ENCODE assay signal across 35 cellular contexts in genomic region chr5:127796207-127796606, GRCh38.
"Had no signal": no experiment of that assay in that cellular context is flagged by ENCODE, and none has a peak within 500 bp of the region (broad histone marks: within the 10 kb centered on the region; RNA-seq: fewer than 3 reads in every experiment).

No MANE protein-coding gene starts in this region.

- DNase-seq: activated B cell treated with CpG ODN at 0.5 μM for 24 hours; activated CD4-positive, alpha-beta memory T cell treated with anti-CD3 and anti-CD28 coated beads for 36 hours; activated CD4-positive, alpha-beta T cell treated with anti-CD3 and anti-CD28 coated beads for 4 hours; activated CD4-positive, alpha-beta T cell treated with anti-CD3 and anti-CD28 coated beads, Interleukin-2, amount 10 ng/mL, durations not matched to agents 24 days and 14 days; activated CD4-positive, alpha-beta T cell treated with anti-CD3 and anti-CD28 coated beads, Interleukin-2, amount 50 U/mL, for 1 hour; activated CD4-positive, alpha-beta T cell treated with anti-CD3 and anti-CD28 coated beads, Interleukin-2, amount 50 U/mL, for 4 hours; activated CD4-positive, CD25-positive, alpha-beta regulatory T cell treated with anti-CD3 and anti-CD28 coated beads, Interleukin-2, amount 50 U/mL, for 72 hours; activated CD8-positive, alpha-beta memory T cell treated with anti-CD3 and anti-CD28 coated beads, Interleukin-2, amount 50 U/mL, for 4 hours; activated CD8-positive, alpha-beta T cell treated with anti-CD3 and anti-CD28 coated beads for 36 hours; activated effector memory CD4-positive, alpha-beta T cell treated with anti-CD3 and anti-CD28 coated beads, Interleukin-2, amount 50 U/mL, for 16 hours; activated gamma-delta T cell treated with Interleukin-2 at 50 U/mL for 16 hours; activated naive CD4-positive, alpha-beta T cell; activated naive CD4-positive, alpha-beta T cell treated with anti-CD3 and anti-CD28 coated beads for 36 hours; activated naive CD4-positive, alpha-beta T cell treated with anti-CD3 and anti-CD28 coated beads, Interleukin-2, amount 50 U/mL, for 16 hours; activated naive CD8-positive, alpha-beta T cell treated with anti-CD3 and anti-CD28 coated beads for 36 hours; activated T-cell treated with anti-CD3 and anti-CD28 coated beads for 4 hours; activated T-cell treated with anti-CD3 and anti-CD28 coated beads, Interleukin-2, amount 50 U/mL, for 1 hour; activated T-cell treated with anti-CD3 and anti-CD28 coated beads, Interleukin-2, amount 50 U/mL, for 4 hours; activated T-cell treated with anti-CD3 and anti-CD28 coated beads, Interleukin-2, amount 50 U/mL, for 72 hours; adrenal gland; amniotic stem cell; aorta; body of pancreas; brain microvascular endothelial cell; central memory CD4-positive, alpha-beta T cell; T-helper 1 cell; T-helper 2 cell; T-helper 9 cell had no signal

- H3K27me3 Mint-ChIP-seq: activated CD4-positive, alpha-beta memory T cell treated with anti-CD3 and anti-CD28 coated beads for 36 hours; activated naive CD8-positive, alpha-beta T cell treated with anti-CD3 and anti-CD28 coated beads for 36 hours; activated T-helper 17 cell treated with anti-CD3 and anti-CD28 coated beads, Interleukin-2, amount 50 U/mL, for 72 hours had no signal

- H3K27ac ChIP-seq: adrenal gland, body of pancreas, brain microvascular endothelial cell, breast epithelium, VCaP had no signal

- H3K36me3 Mint-ChIP-seq: activated CD4-positive, alpha-beta memory T cell treated with anti-CD3 and anti-CD28 coated beads for 36 hours; activated naive CD8-positive, alpha-beta T cell treated with anti-CD3 and anti-CD28 coated beads for 36 hours had no signal

- H3K27ac Mint-ChIP-seq: activated B cell treated with CpG ODN at 0.5 μM for 24 hours; activated CD4-positive, alpha-beta memory T cell treated with anti-CD3 and anti-CD28 coated beads for 36 hours; activated CD4-positive, alpha-beta T cell treated with anti-CD3 and anti-CD28 coated beads, Interleukin-2, amount 10 ng/mL, durations not matched to agents 24 days and 14 days; activated CD8-positive, alpha-beta T cell treated with anti-CD3 and anti-CD28 coated beads for 36 hours; activated naive CD4-positive, alpha-beta T cell treated with anti-CD3 and anti-CD28 coated beads for 36 hours; activated naive CD4-positive, alpha-beta T cell treated with anti-CD3 and anti-CD28 coated beads, Interleukin-2, amount 50 U/mL, for 72 hours; activated naive CD8-positive, alpha-beta T cell treated with anti-CD3 and anti-CD28 coated beads for 36 hours; activated T-cell treated with anti-CD3 and anti-CD28 coated beads, Interleukin-2, amount 50 U/mL, for 72 hours; activated T-helper 1 cell treated with anti-CD3 and anti-CD28 coated beads, Interleukin-12 subunit alpha, Interleukin-12 subunit beta, Interleukin-2, Interleukin-4 antibody, amounts not matched to agents 30 ng/mL and 10 ng/mL and 1 ng/mL, durations not matched to agents 14 hours and 24 hours and 36 hours; activated T-helper 17 cell treated with anti-CD3 and anti-CD28 coated beads, Interleukin-2, amount 50 U/mL, for 72 hours; T-helper 1 cell treated with Interleukin-12 subunit alpha and Interleukin-12 subunit beta and Interleukin-4 antibody, amounts not matched to agents 30 μg/mL and 1 μg/mL, for 36 hours; T-helper 2 cell treated with Interferon-gamma antibody and Interleukin-4, amounts not matched to agents 5 μg/mL and 100 μg/mL, for 36 hours had no signal

- ATAC-seq: activated CD8-positive, alpha-beta T cell treated with anti-CD3 and anti-CD28 coated beads for 36 hours; activated naive CD4-positive, alpha-beta T cell treated with anti-CD3 and anti-CD28 coated beads, Interleukin-2, amount 50 U/mL, for 72 hours; activated T-cell treated with anti-CD3 and anti-CD28 coated beads, Interleukin-2, amount 50 U/mL, for 4 hours; activated T-cell treated with anti-CD3 and anti-CD28 coated beads, Interleukin-2, amount 50 U/mL, for 72 hours; activated T-helper 17 cell treated with anti-CD3 and anti-CD28 coated beads, Interleukin-2, amount 50 U/mL, for 72 hours; body of pancreas had no signal

- H3K4me1 ChIP-seq: adrenal gland, body of pancreas, breast epithelium had no signal

- H3K4me1 Mint-ChIP-seq: activated B cell treated with CpG ODN at 0.5 μM for 24 hours; activated CD4-positive, alpha-beta T cell treated with anti-CD3 and anti-CD28 coated beads, Interleukin-2, amount 10 ng/mL, durations not matched to agents 24 days and 14 days; activated naive CD8-positive, alpha-beta T cell treated with anti-CD3 and anti-CD28 coated beads for 36 hours; activated T-helper 17 cell treated with anti-CD3 and anti-CD28 coated beads, Interleukin-2, amount 50 U/mL, for 72 hours had no signal

- H3K4me3 ChIP-seq: adrenal gland, body of pancreas, breast epithelium had no signal

- H3K4me3 Mint-ChIP-seq: activated B cell treated with CpG ODN at 0.5 μM for 24 hours; activated CD4-positive, alpha-beta memory T cell treated with anti-CD3 and anti-CD28 coated beads for 36 hours; activated CD4-positive, alpha-beta T cell treated with anti-CD3 and anti-CD28 coated beads, Interleukin-2, amount 10 ng/mL, durations not matched to agents 24 days and 14 days; activated CD8-positive, alpha-beta T cell treated with anti-CD3 and anti-CD28 coated beads for 36 hours; activated naive CD4-positive, alpha-beta T cell treated with anti-CD3 and anti-CD28 coated beads for 36 hours; activated naive CD8-positive, alpha-beta T cell treated with anti-CD3 and anti-CD28 coated beads for 36 hours; activated T-cell treated with anti-CD3 and anti-CD28 coated beads, Interleukin-2, amount 50 U/mL, for 4 hours; activated T-cell treated with anti-CD3 and anti-CD28 coated beads, Interleukin-2, amount 50 U/mL, for 72 hours; activated T-helper 1 cell treated with anti-CD3 and anti-CD28 coated beads, Interleukin-12 subunit alpha, Interleukin-12 subunit beta, Interleukin-2, Interleukin-4 antibody, amounts not matched to agents 30 ng/mL and 10 ng/mL and 1 ng/mL, durations not matched to agents 14 hours and 24 hours and 36 hours; activated T-helper 17 cell treated with anti-CD3 and anti-CD28 coated beads, Interleukin-2, amount 50 U/mL, for 72 hours; T-helper 1 cell treated with Interleukin-12 subunit alpha and Interleukin-12 subunit beta and Interleukin-4 antibody, amounts not matched to agents 30 μg/mL and 1 μg/mL, for 36 hours; T-helper 2 cell treated with Interferon-gamma antibody and Interleukin-4, amounts not matched to agents 5 μg/mL and 100 μg/mL, for 36 hours had no signal

- H3K27me3 ChIP-seq: adrenal gland, body of pancreas, brain microvascular endothelial cell, breast epithelium had no signal

- H3K36me3 ChIP-seq: adrenal gland, brain microvascular endothelial cell, breast epithelium had no signal

- H3K9me3 ChIP-seq: adrenal gland, body of pancreas had no signal
